ENCODE assay signal across 8 cellular contexts in the genomic region with DNA sequence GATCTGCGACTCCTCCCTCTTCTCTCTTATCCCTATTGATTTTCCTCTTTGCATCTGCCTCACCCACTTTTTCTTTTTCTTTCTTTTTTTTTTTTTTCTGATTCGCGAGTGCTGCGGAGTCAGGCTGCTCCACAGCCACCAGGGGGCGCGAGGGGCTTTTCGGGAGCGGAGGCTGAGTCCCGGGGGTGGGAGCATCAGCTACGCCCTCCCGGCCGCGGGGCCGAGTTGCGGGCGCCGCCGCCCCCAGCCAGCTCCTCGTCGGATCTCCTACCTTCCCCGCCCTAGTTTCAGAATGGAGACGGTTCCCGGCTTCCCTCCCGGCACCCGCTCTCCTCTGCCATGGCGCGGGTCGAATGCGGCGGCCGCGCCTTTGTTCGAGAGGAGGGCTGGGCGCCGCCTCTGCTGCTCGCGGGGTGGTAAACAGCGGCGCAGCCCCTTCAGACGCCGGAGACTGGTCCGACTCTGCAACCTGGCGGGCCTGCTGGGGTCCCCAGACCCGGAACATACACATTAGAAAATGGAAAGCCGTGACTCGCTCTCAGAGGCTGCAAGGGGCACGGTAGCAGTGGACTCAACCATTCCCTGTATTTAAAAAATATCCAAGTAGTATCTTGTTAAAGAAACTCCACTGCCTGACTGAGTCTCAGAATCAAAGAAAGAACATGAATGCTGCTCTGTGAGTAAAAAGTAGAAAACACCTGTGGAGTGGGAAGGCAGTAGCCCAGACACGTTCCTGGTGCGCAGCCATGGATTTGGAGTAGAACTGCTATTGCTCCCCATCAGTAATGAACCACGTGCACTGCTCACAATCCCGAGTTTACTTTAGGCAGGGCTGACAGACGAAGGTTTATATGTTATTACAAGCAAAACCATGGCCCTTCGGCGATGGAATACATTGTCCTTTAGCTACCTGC. TPM values are rescaled to one million over a fixed set of nuclear protein-coding genes. Genes with fewer than 3 reads are reported as not detected.
DNase-seq lines count a peak whose midpoint lies in the region; ATAC-seq and TF ChIP-seq lines count a peak whose summit lies in the region.

No MANE protein-coding gene starts in this region.

- H3K9me3 ChIP-seq in A673 (ENCODE audit: low read depth, low read length, poor library complexity, severe bottlenecking), result no peaks in the 10 kb centered on the region

- H3K9me3 Mint-ChIP-seq in central memory CD8-positive, alpha-beta T cell, result no peaks in the 10 kb centered on the region

- DNase-seq in A673 (ENCODE audit: low spot score), result peak; percentile 94
- peak; percentile 88 for DNase-seq in NCI-H2171 (lab: John Stamatoyannopoulos, UW)
- DNase-seq in activated CD4-positive, CD25-positive, alpha-beta regulatory T cell treated with anti-CD3 and anti-CD28 coated beads, Interleukin-2, amount 50 U/mL, for 72 hours, result peak; percentile 61
- peak; percentile 38 to 54 for DNase-seq in central memory CD8-positive, alpha-beta T cell (ENCODE audit: low spot score in 2 of 2)
- DNase-seq in kidney epithelial cell (ENCODE audit: low read depth), result peak; percentile 44
- peak; percentile 26 to 67 (median 56) for DNase-seq in stimulated activated CD4-positive, alpha-beta T cell treated with anti-CD3 and anti-CD28 coated beads, Interleukin-12 subunit alpha, Interleukin-12 subunit beta, amount 100 ng/mL, for 48 hours (ENCODE audit: low read depth in 2 of 3, low spot score in 1 of 3)

- ATAC-seq in GM18861 (IDR thresholded peaks at IDR 0.05; ENCODE audit: unreplicated experiment), result peak; percentile 81
- peak; percentile 87 for ATAC-seq in HG03097 (IDR thresholded peaks at IDR 0.05; ENCODE audit: low FRiP score, unreplicated experiment)
- peak; percentile 54 for ATAC-seq in central memory CD8-positive, alpha-beta T cell (replicated peaks; ENCODE audit: extremely low read depth, poor library complexity, severe bottlenecking)

- H3K36me3 ChIP-seq in A673 (ENCODE audit: insufficient read depth, low read length, poor library complexity, severe bottlenecking) (no peaks in the 10 kb centered on the region), kidney epithelial cell (ENCODE audit: control insufficient read depth, insufficient read depth, low read length) (no peaks in the 10 kb centered on the region)

- POLR2A ChIA-PET in A673 (lab: Charles Lee; ENCODE audit: low non-redundant PET), result no interaction called here

- H3K4me3 ChIP-seq in A673 (ENCODE audit: low read depth, low read length, poor library complexity, severe bottlenecking) (peak overlapping the region; percentile 77), kidney epithelial cell (ENCODE audit: low read depth, low read length) (peak overlapping the region; percentile 91)

- TF ChIP-seq CTCF in A673 (conservative IDR thresholded peaks at IDR 0.05; ENCODE audit: low read depth, low read length), result peak; percentile 99
- peak; percentile 93 for TF ChIP-seq CTCF in kidney epithelial cell (IDR thresholded peaks at IDR 0.05; ENCODE audit: insufficient read depth, low read length, poor library complexity, severe bottlenecking)

- peak overlapping the region; percentile 88 for H3K4me3 Mint-ChIP-seq in central memory CD8-positive, alpha-beta T cell

- no TSS peak for BruUV-seq in A673 (replicated peaks; lab: Mats Ljungman, UMichigan)

- H3K36me3 Mint-ChIP-seq in central memory CD8-positive, alpha-beta T cell (ENCODE audit: insufficient read depth), result no peaks in the 10 kb centered on the region

- no peaks in the 10 kb centered on the region for H3K27me3 ChIP-seq in A673 (replicated peaks; ENCODE audit: insufficient read depth, low read depth, low read length, poor library complexity)
- no peaks in the 10 kb centered on the region for H3K27me3 ChIP-seq in kidney epithelial cell (ENCODE audit: control insufficient read depth, insufficient read depth, low read length)

- peak overlapping the region; percentile 76 for H3K27ac ChIP-seq in A673 (ENCODE audit: low read depth, low read length, poor library complexity, severe bottlenecking)

- no peak overlapping the region for H3K27ac Mint-ChIP-seq in central memory CD8-positive, alpha-beta T cell (ENCODE audit: low read depth)

- CTCF ChIA-PET in A673 (lab: Charles Lee), result interaction anchor here (0.7 to 2.5 kb wide), 8 partner anchors 9 to 1705 kb away, joined by 3 to 19 read pairs (median 4); no protein-coding TSS in a partner anchor

- peaks cover 20% of the 10 kb centered on the region for H3K4me1 ChIP-seq in A673 (ENCODE audit: insufficient read depth, low read length, poor library complexity, severe bottlenecking)

- H3K27me3 Mint-ChIP-seq in central memory CD8-positive, alpha-beta T cell, result peaks cover 98% of the 10 kb centered on the region

- intact Hi-C loops in A673 (cut with micrococcal nuclease; ENCODE audit: unreplicated experiment), result loop anchor here (1.0 kb wide), 2 partner anchors 105 to 123 kb away; no protein-coding TSS in a partner anchor

- peaks cover 10% of the 10 kb centered on the region for H3K4me1 Mint-ChIP-seq in central memory CD8-positive, alpha-beta T cell

RNA-seq across cellular contexts. Expression of a gene that starts 55.7 kb away (rescaled TPM):
- 24.8 and 35.3 TPM in 2 replicates for total RNA-seq in A673 (2021)
- total RNA-seq in kidney epithelial cell, result 39.4 and 42.4 TPM in 2 replicates

Comparison
In these comparisons a context has a peak if more than half of its experiments do, and no peak if none do; other contexts are left out.
1. Peak in every context shown above with its lines: DNase-seq, ATAC-seq, H3K4me3 ChIP-seq and H3K27ac ChIP-seq.
2. DNase-seq: peak in every context shown above with its lines; median percentile 94 in A673; 88 in NCI-H2171; 61 in activated CD4-positive, CD25-positive, alpha-beta regulatory T cell treated with anti-CD3 and anti-CD28 coated beads, Interleukin-2, amount 50 U/mL, for 72 hours; 56 in stimulated activated CD4-positive, alpha-beta T cell treated with anti-CD3 and anti-CD28 coated beads, Interleukin-12 subunit alpha, Interleukin-12 subunit beta, amount 100 ng/mL, for 48 hours; 46 in central memory CD8-positive, alpha-beta T cell; 44 in kidney epithelial cell.